In the genomic region with DNA sequence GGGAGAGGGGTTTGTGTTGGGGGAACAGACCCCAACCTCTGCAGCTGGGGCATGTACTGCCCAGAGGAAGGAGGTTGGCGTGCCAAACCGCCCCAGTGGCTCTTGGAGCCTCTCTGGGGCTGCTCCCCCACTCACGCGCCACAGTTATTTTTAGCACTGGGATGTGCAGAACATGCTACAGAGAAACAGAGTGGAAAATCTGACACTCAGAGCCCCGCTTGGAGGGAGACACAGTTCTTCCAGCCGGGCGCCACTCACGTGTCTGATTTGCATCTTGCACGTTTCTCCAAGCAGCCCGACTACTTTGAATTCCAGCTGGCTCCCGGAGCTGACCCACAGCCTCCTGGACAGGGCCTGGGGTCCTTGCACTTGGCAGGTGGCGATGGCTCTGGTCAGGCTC, we compare ENCODE assay signal across 10 cellular contexts.
DNase-seq lines count a peak whose midpoint lies in the region; ATAC-seq, FAIRE-seq and TF ChIP-seq lines count a peak whose summit lies in the region.
"Had no signal": no experiment of that assay in that cellular context is flagged by ENCODE, and none has a peak within 500 bp of the region (broad histone marks: within the 10 kb centered on the region; RNA-seq: fewer than 3 reads in every experiment).

No MANE protein-coding gene starts in this region.

- no peaks in the 10 kb centered on the region for H3K36me3 ChIP-seq in small intestine (ENCODE audit: control insufficient read depth in 2 of 2, insufficient read depth in 2 of 2, low read length in 2 of 2)

- no peaks in the 10 kb centered on the region for H3K27me3 ChIP-seq in CD4-positive, alpha-beta T cell (ENCODE audit: control insufficient read depth, insufficient read depth, low read length)
- H3K27me3 ChIP-seq in small intestine (ENCODE audit: control insufficient read depth in 2 of 2, insufficient read depth in 2 of 2, low read length in 2 of 2), result peaks cover 0 to 1% of the 10 kb centered on the region in 2 donors

- no peaks in the 10 kb centered on the region for H3K9me3 Mint-ChIP-seq in CD4-positive, alpha-beta T cell

- H3K9me3 ChIP-seq in CD4-positive, alpha-beta T cell (ENCODE audit: control insufficient read depth, low read length), result no peaks in the 10 kb centered on the region
- no peaks in the 10 kb centered on the region for H3K9me3 ChIP-seq in small intestine (ENCODE audit: control insufficient read depth, low read depth)

- intact Hi-C loops in CD4-positive, alpha-beta T cell (cut with DNase I, micrococcal nuclease), result no loop called here

- no peak for ATAC-seq in HG02678 (IDR thresholded peaks at IDR 0.05; ENCODE audit: unreplicated experiment)
- no peak for ATAC-seq in CD4-positive, alpha-beta T cell (ENCODE audit: poor library complexity)

- H3K4me1 ChIP-seq in small intestine (ENCODE audit: control insufficient read depth in 2 of 2, insufficient read depth in 1 of 2, low read depth in 1 of 2, low read length in 1 of 2), result no peaks in the 10 kb centered on the region

- H3K27ac Mint-ChIP-seq in CD4-positive, alpha-beta T cell, result no peak overlapping the region

- CTCF ChIA-PET in CD4-positive, alpha-beta T cell (lab: Charles Lee), result no interaction called here

- H3K4me3 Mint-ChIP-seq in CD4-positive, alpha-beta T cell, result no peak overlapping the region

- no peaks in the 10 kb centered on the region for H3K36me3 Mint-ChIP-seq in CD4-positive, alpha-beta T cell (ENCODE audit: low read depth)

- H3K4me3 ChIP-seq in small intestine (ENCODE audit: low read depth in 1 of 2, low read length in 2 of 2), result no peak overlapping the region
- H3K4me3 ChIP-seq: skin epidermis had no signal

- no peak overlapping the region for H3K27ac ChIP-seq in CD4-positive, alpha-beta T cell (ENCODE audit: low read depth, low read length)
- H3K27ac ChIP-seq in small intestine (ENCODE audit: low read depth in 1 of 2, low read length in 1 of 2), result peak overlapping the region in 1 of 2 donors; percentile 18

- FAIRE-seq in small intestine (lab: Jason Lieb, UNC), result no peak
- FAIRE-seq: colon had no signal

- no peaks in the 10 kb centered on the region for H3K4me1 Mint-ChIP-seq in CD4-positive, alpha-beta T cell (ENCODE audit: low read depth)

- TF ChIP-seq CTCF in CD4-positive, alpha-beta T cell (IDR thresholded peaks at IDR 0.05), result no peak

- DNase-seq in ELF-1 (ENCODE audit: low read depth, low spot score), result peak; percentile 29
- peak; percentile 86 to 93 for DNase-seq in NCI-H526 (lab: John Stamatoyannopoulos, UW)
- DNase-seq in fibroblast of the conjunctiva (ENCODE audit: low read depth), result peak; percentile 20
- DNase-seq in pons (ENCODE audit: low spot score), result peak; percentile 42
- no peak for DNase-seq in CD4-positive, alpha-beta T cell
- DNase-seq in small intestine, result no peak
- DNase-seq in activated CD8-positive, alpha-beta memory T cell treated with anti-CD3 and anti-CD28 coated beads, Interleukin-2, amount 50 U/mL, for 48 hours, result no peak

- POLR2A ChIA-PET in CD4-positive, alpha-beta T cell (lab: Charles Lee), result no interaction called here

- 50 to 78% (median 75%) methylated on average over 12 of the region's 12 CpGs for WGBS in small intestine, 3 donors

- peaks cover 32% of the 10 kb centered on the region for H3K27me3 Mint-ChIP-seq in CD4-positive, alpha-beta T cell

Comparison
In these comparisons a context has a peak if more than half of its experiments do, and no peak if none do; other contexts are left out.
1. DNase-seq: peak in ELF-1 (single experiment), NCI-H526 (2 of 2), fibroblast of the conjunctiva (single experiment) and pons (single experiment); none in CD4-positive, alpha-beta T cell (0 of 10), small intestine (single experiment) and activated CD8-positive, alpha-beta memory T cell treated with anti-CD3 and anti-CD28 coated beads, Interleukin-2, amount 50 U/mL, for 48 hours (single experiment).